In genomic region chrX:112043997-112044396, GRCh38 we compare ENCODE assay signal across 12 cellular contexts. TPM values are rescaled to one million over a fixed set of nuclear protein-coding genes. Genes with fewer than 3 reads are reported as not detected.
DNase-seq lines count a peak whose midpoint lies in the region; ATAC-seq and TF ChIP-seq lines count a peak whose summit lies in the region.
"Had no signal": no experiment of that assay in that cellular context is flagged by ENCODE, and none has a peak within 500 bp of the region (broad histone marks: within the 10 kb centered on the region; RNA-seq: fewer than 3 reads in every experiment).

No MANE protein-coding gene starts in this region.

- TF ChIP-seq EP300 in stomach (IDR thresholded peaks at IDR 0.05) = no peak

- 28 to 47% methylated on average over 1 of the region's 1 CpG for WGBS in body of pancreas, 2 donors
- 0 to 24% (median 12%) methylated on average over 1 of the region's 1 CpG for WGBS in stomach, 5 donors

- intact Hi-C loops in body of pancreas (cut with DNase I) = no loop called here
- intact Hi-C loops in stomach (cut with DNase I; ENCODE audit: low total_unique reads) = no loop called here

- H3K36me3 ChIP-seq in body of pancreas (replicated peaks in 1 of 2; ENCODE audit: insufficient read depth in 1 of 2, low read depth in 2 of 2) (no peaks in the 10 kb centered on the region), stomach (no peaks in the 10 kb centered on the region)

- no peak overlapping the region for H3K27ac Mint-ChIP-seq in neural crest cell (ENCODE audit: unreplicated experiment)
- H3K27ac Mint-ChIP-seq in naive thymus-derived CD8-positive, alpha-beta T cell = no peak overlapping the region
- H3K27ac Mint-ChIP-seq: activated naive CD4-positive, alpha-beta T cell treated with anti-CD3 and anti-CD28 coated beads for 36 hours had no signal

- no peaks in the 10 kb centered on the region for H3K4me1 Mint-ChIP-seq in neural crest cell
- H3K4me1 Mint-ChIP-seq in naive thymus-derived CD8-positive, alpha-beta T cell = no peaks in the 10 kb centered on the region

- H3K9me3 ChIP-seq in body of pancreas (no peaks in the 10 kb centered on the region), stomach (no peaks in the 10 kb centered on the region)

- H3K27me3 Mint-ChIP-seq in neural crest cell (ENCODE audit: low read depth) = peaks cover 7% of the 10 kb centered on the region
- peaks cover 0 to 7% (median 0%) of the 10 kb centered on the region in 5 donors for H3K27me3 Mint-ChIP-seq in naive thymus-derived CD8-positive, alpha-beta T cell

- H3K4me3 ChIP-seq in LNCaP clone FGC (ENCODE audit: low read depth, low read length) (no peak overlapping the region), body of pancreas (no peak overlapping the region), stomach (no peak overlapping the region)
- H3K4me3 ChIP-seq: lung had no signal

- POLR2A ChIA-PET in naive thymus-derived CD8-positive, alpha-beta T cell (lab: Charles Lee) = no interaction called here

- TF ChIP-seq POLR2A in body of pancreas (IDR thresholded peaks at IDR 0.05) (no peak), stomach (IDR thresholded peaks at IDR 0.05) (no peak)

- H3K4me1 ChIP-seq in body of pancreas = no peaks in the 10 kb centered on the region
- no peaks in the 10 kb centered on the region for H3K4me1 ChIP-seq in stomach

- H3K27me3 ChIP-seq in body of pancreas = no peaks in the 10 kb centered on the region
- no peaks in the 10 kb centered on the region for H3K27me3 ChIP-seq in stomach

- no peaks in the 10 kb centered on the region for H3K9me3 Mint-ChIP-seq in neural crest cell
- no peaks in the 10 kb centered on the region for H3K9me3 Mint-ChIP-seq in naive thymus-derived CD8-positive, alpha-beta T cell
- H3K9me3 Mint-ChIP-seq: activated naive CD4-positive, alpha-beta T cell treated with anti-CD3 and anti-CD28 coated beads for 36 hours had no signal

- TF ChIP-seq CTCF in GM10266 (IDR thresholded peaks at IDR 0.05; ENCODE audit: control insufficient read depth, insufficient read depth, low read depth, missing control alignments) = peak; percentile 39
- TF ChIP-seq CTCF in LNCaP clone FGC (IDR thresholded peaks at IDR 0.05; ENCODE audit: control insufficient read depth, extremely low read depth, insufficient read depth) = peak; percentile 46
- TF ChIP-seq CTCF in body of pancreas (IDR thresholded peaks at IDR 0.05) = peak in 4 of 7 experiments; percentile 21 to 47 (median 30)
- peak; percentile 74 for TF ChIP-seq CTCF in neural crest cell (conservative IDR thresholded peaks at IDR 0.05)
- no peak for TF ChIP-seq CTCF in stomach (IDR thresholded peaks at IDR 0.05)

- H3K36me3 Mint-ChIP-seq in neural crest cell (ENCODE audit: low read depth) = no peaks in the 10 kb centered on the region
- H3K36me3 Mint-ChIP-seq in naive thymus-derived CD8-positive, alpha-beta T cell = no peaks in the 10 kb centered on the region

- H3K27ac ChIP-seq in body of pancreas (no peak overlapping the region), stomach (no peak overlapping the region)
- H3K27ac ChIP-seq: HL-60 had no signal

- no peak for ATAC-seq in body of pancreas
- ATAC-seq in naive thymus-derived CD8-positive, alpha-beta T cell = no peak

- no peak for DNase-seq in GM10266 (ENCODE audit: extremely low spot score)
- peak; percentile 6 for DNase-seq in LNCaP clone FGC (ENCODE audit: low read depth)
- DNase-seq in body of pancreas = no peak
- DNase-seq in neural crest cell (ENCODE audit: low read depth, low spot score) = no peak
- no peak for DNase-seq in stomach
- no peak for DNase-seq in NCI-H2171 treated with DMSO at 0.1 percent for 48 hours (lab: John Stamatoyannopoulos, UW)
- no peak for DNase-seq in naive thymus-derived CD8-positive, alpha-beta T cell
- DNase-seq: activated naive CD4-positive, alpha-beta T cell treated with anti-CD3 and anti-CD28 coated beads for 36 hours; substantia nigra had no signal

- no peak overlapping the region for H3K4me3 Mint-ChIP-seq in neural crest cell
- no peak overlapping the region for H3K4me3 Mint-ChIP-seq in naive thymus-derived CD8-positive, alpha-beta T cell
- H3K4me3 Mint-ChIP-seq: activated naive CD4-positive, alpha-beta T cell treated with anti-CD3 and anti-CD28 coated beads for 36 hours had no signal

RNA-seq across cellular contexts. Expression of gene TRPC5, which starts 38.6 kb away (rescaled TPM):
- total RNA-seq in body of pancreas = under 1 TPM; under 0.01 to 0.33 TPM
- not detected in 2 replicates for total RNA-seq in neural crest cell
- under 1 TPM in 1 of 5 donors, not detected in 4; 0.18 TPM for total RNA-seq in stomach
- not detected for polyA plus RNA-seq in stomach
- total RNA-seq in naive thymus-derived CD8-positive, alpha-beta T cell = not detected
- polyA plus RNA-seq in naive thymus-derived CD8-positive, alpha-beta T cell = under 1 TPM in 1 of 3 donors, not detected in 2; 0.04 TPM
- total RNA-seq: activated naive CD4-positive, alpha-beta T cell treated with anti-CD3 and anti-CD28 coated beads for 36 hours; lung; NCI-H460 had no signal
- polyA plus RNA-seq: lung had no signal

RNA-seq across cellular contexts. Expression of gene RTL4, which starts 38.8 kb away (rescaled TPM):
- total RNA-seq in body of pancreas (1 to 10 TPM in 1 of 2 donors, not detected in 1; 1.3 TPM), neural crest cell (not detected in 2 replicates), stomach (not detected)
- polyA plus RNA-seq in stomach = not detected
- total RNA-seq in naive thymus-derived CD8-positive, alpha-beta T cell = not detected
- polyA plus RNA-seq in naive thymus-derived CD8-positive, alpha-beta T cell = not detected
- total RNA-seq: activated naive CD4-positive, alpha-beta T cell treated with anti-CD3 and anti-CD28 coated beads for 36 hours; lung; NCI-H460 had no signal
- polyA plus RNA-seq: lung had no signal

Comparison
In these comparisons a context has a peak if more than half of its experiments do, and no peak if none do; other contexts are left out.
1. CTCF ChIP-seq: peak in GM10266 (single experiment), LNCaP clone FGC (single experiment), body of pancreas (4 of 7) and neural crest cell (single experiment); none in stomach (0 of 7).